ENCODE assay signal across 16 cellular contexts in genomic region chr7:23864984-23865383, GRCh38.
DNase-seq lines count a peak whose midpoint lies in the region; ATAC-seq and TF ChIP-seq lines count a peak whose summit lies in the region.
"Had no signal": no experiment of that assay in that cellular context is flagged by ENCODE, and none has a peak within 500 bp of the region (broad histone marks: within the 10 kb centered on the region; RNA-seq: fewer than 3 reads in every experiment).

No MANE protein-coding gene starts in this region.

- no peak overlapping the region for H3K4me3 ChIP-seq in choroid plexus epithelial cell (ENCODE audit: low read depth, low read length)
- H3K4me3 ChIP-seq in psoas muscle, result no peak overlapping the region

- peaks cover 1% of the 10 kb centered on the region for H3K4me1 Mint-ChIP-seq in progenitor cell of endocrine pancreas (ENCODE audit: low read depth)
- H3K4me1 Mint-ChIP-seq: activated B cell treated with CpG ODN at 0.5 μM for 24 hours; activated naive CD4-positive, alpha-beta T cell treated with anti-CD3 and anti-CD28 coated beads, Interleukin-2, amount 10 ng/mL, durations not matched to agents 7 days and 5 days; naive B cell had no signal

- H3K9me3 ChIP-seq in psoas muscle, result no peaks in the 10 kb centered on the region

- H3K27me3 Mint-ChIP-seq in progenitor cell of endocrine pancreas, result no peaks in the 10 kb centered on the region

- H3K4me3 Mint-ChIP-seq in progenitor cell of endocrine pancreas (ENCODE audit: low read depth), result no peak overlapping the region
- H3K4me3 Mint-ChIP-seq: activated B cell treated with CpG ODN at 0.5 μM for 24 hours; activated naive CD4-positive, alpha-beta T cell treated with anti-CD3 and anti-CD28 coated beads, Interleukin-2, amount 10 ng/mL, durations not matched to agents 7 days and 5 days; endodermal cell; naive B cell had no signal

- WGBS in psoas muscle, 3 donors, result 38 to 50% (median 40%) methylated on average over 3 of the region's 3 CpGs

- no peak for TF ChIP-seq CTCF in choroid plexus epithelial cell (conservative IDR thresholded peaks at IDR 0.05; ENCODE audit: low read depth, low read length)
- TF ChIP-seq CTCF in progenitor cell of endocrine pancreas (IDR thresholded peaks at IDR 0.05; ENCODE audit: unreplicated experiment), result no peak
- no peak for TF ChIP-seq CTCF in psoas muscle (IDR thresholded peaks at IDR 0.05)

- no peaks in the 10 kb centered on the region for H3K9me3 Mint-ChIP-seq in progenitor cell of endocrine pancreas (ENCODE audit: low read depth)
- H3K9me3 Mint-ChIP-seq: activated B cell treated with CpG ODN at 0.5 μM for 24 hours; activated naive CD4-positive, alpha-beta T cell treated with anti-CD3 and anti-CD28 coated beads, Interleukin-2, amount 10 ng/mL, durations not matched to agents 7 days and 5 days had no signal

- H3K36me3 Mint-ChIP-seq in progenitor cell of endocrine pancreas (ENCODE audit: insufficient read depth), result no peaks in the 10 kb centered on the region
- H3K36me3 Mint-ChIP-seq: activated naive CD4-positive, alpha-beta T cell treated with anti-CD3 and anti-CD28 coated beads, Interleukin-2, amount 10 ng/mL, durations not matched to agents 7 days and 5 days; naive B cell had no signal

- no peaks in the 10 kb centered on the region for H3K4me1 ChIP-seq in psoas muscle

- no peaks in the 10 kb centered on the region for H3K27me3 ChIP-seq in psoas muscle (ENCODE audit: insufficient read depth in 3 of 3, low read length in 2 of 3)

- DNase-seq in ELR (ENCODE audit: low read depth), result peak; percentile 91
- peak; percentile 2 for DNase-seq in NCI-H460 (ENCODE audit: extremely low read depth, low read depth)
- peak; percentile 62 for DNase-seq in choroid plexus epithelial cell (ENCODE audit: low read depth)
- peak; percentile 40 for DNase-seq in non-pigmented ciliary epithelial cell (ENCODE audit: low read depth)
- no peak for DNase-seq in stimulated activated CD4-positive, alpha-beta T cell treated with anti-CD3 and anti-CD28 coated beads, Interleukin-2, amount 100 ng/mL, for 24 hours
- DNase-seq in progenitor cell of endocrine pancreas (ENCODE audit: low spot score, unreplicated experiment), result no peak
- no peak for DNase-seq in psoas muscle
- DNase-seq: activated B cell treated with CpG ODN at 0.5 μM for 24 hours; activated naive CD4-positive, alpha-beta T cell treated with anti-CD3 and anti-CD28 coated beads, Interleukin-2, amount 10 ng/mL, durations not matched to agents 7 days and 5 days; DND-41; endodermal cell; naive B cell; NCI-H1092 treated with DMSO at 0.1 percent for 48 hours; NCI-H446; stimulated activated CD4-positive, alpha-beta T cell treated with anti-CD3 and anti-CD28 coated beads, Interleukin-15, amount 100 ng/mL, for 24 hours had no signal

- no peak overlapping the region for H3K27ac ChIP-seq in psoas muscle

- ATAC-seq in HG03175 (IDR thresholded peaks at IDR 0.05; ENCODE audit: unreplicated experiment) (no peak), psoas muscle (no peak)

- intact Hi-C loops in psoas muscle (cut with DNase I), result no loop called here

- H3K36me3 ChIP-seq in psoas muscle (ENCODE audit: insufficient read depth in 1 of 2, low read depth in 1 of 2), result no peaks in the 10 kb centered on the region

- no peak overlapping the region for H3K27ac Mint-ChIP-seq in progenitor cell of endocrine pancreas
- H3K27ac Mint-ChIP-seq: activated B cell treated with CpG ODN at 0.5 μM for 24 hours; activated naive CD4-positive, alpha-beta T cell treated with anti-CD3 and anti-CD28 coated beads, Interleukin-2, amount 10 ng/mL, durations not matched to agents 7 days and 5 days; endodermal cell; naive B cell had no signal

Comparison
In these comparisons a context has a peak if more than half of its experiments do, and no peak if none do; other contexts are left out.
1. DNase-seq: peak in ELR (single experiment), NCI-H460 (single experiment), choroid plexus epithelial cell (single experiment) and non-pigmented ciliary epithelial cell (single experiment); none in stimulated activated CD4-positive, alpha-beta T cell treated with anti-CD3 and anti-CD28 coated beads, Interleukin-2, amount 100 ng/mL, for 24 hours (0 of 2), progenitor cell of endocrine pancreas (single experiment) and psoas muscle (0 of 2).